ENCODE assay signal across 11 cellular contexts in genomic region chr6:37260063-37260843, GRCh38. TPM values are rescaled to one million over a fixed set of nuclear protein-coding genes. Genes with fewer than 3 reads are reported as not detected.
DNase-seq lines count a peak whose midpoint lies in the region; ATAC-seq, FAIRE-seq and TF ChIP-seq lines count a peak whose summit lies in the region.
"Had no signal": no experiment of that assay in that cellular context is flagged by ENCODE, and none has a peak within 500 bp of the region (broad histone marks: within the 10 kb centered on the region; RNA-seq: fewer than 3 reads in every experiment).

No MANE protein-coding gene starts in this region.

- peaks cover 0 to 5% (median 2%) of the 10 kb centered on the region in 3 donors for H3K27me3 Mint-ChIP-seq in immature natural killer cell (ENCODE audit: low read depth in 3 of 3)
- peaks cover 10% of the 10 kb centered on the region for H3K27me3 Mint-ChIP-seq in neural progenitor cell (ENCODE audit: insufficient read depth, low read depth)

- peaks cover 0 to 2% (median 0%) of the 10 kb centered on the region in 6 donors for H3K9me3 Mint-ChIP-seq in immature natural killer cell
- no peaks in the 10 kb centered on the region for H3K9me3 Mint-ChIP-seq in neural progenitor cell

- H3K9ac ChIP-seq in BLaER1 treated with 17β-estradiol and CSF1 and Interleukin-3, amounts not matched to agents 10 nM and 100 nM = peak overlapping the region in 1 of 11 experiments; percentile 96; a peak in 2 of 22 replicates
- no peak overlapping the region for H3K9ac ChIP-seq in SU-DHL-6 (ENCODE audit: low read length)
- H3K9ac ChIP-seq in neural progenitor cell = no peak overlapping the region

- no peaks in the 10 kb centered on the region for H3K9me2 ChIP-seq in SU-DHL-6 (replicated peaks; ENCODE audit: insufficient read depth, low read length)

- H4K20me1 ChIP-seq in BLaER1 treated with 17β-estradiol and CSF1 and Interleukin-3, amounts not matched to agents 10 nM and 100 nM = peaks cover 0 to 28% (median 0%) of the 10 kb centered on the region in 11 experiments; a peak in 7 of 22 replicates
- 0 out of 2 replicates have a peak, but pooled peaks cover 4% of the 10 kb centered on the region for H4K20me1 ChIP-seq in SU-DHL-6 (ENCODE audit: low read depth, low read length)
- peaks cover 21% of the 10 kb centered on the region for H4K20me1 ChIP-seq in neural progenitor cell (ENCODE audit: low read depth)

- H3K27ac ChIP-seq in BLaER1 treated with 17β-estradiol and CSF1 and Interleukin-3, amounts not matched to agents 10 nM and 100 nM = peak overlapping the region in 6 of 11 experiments; percentile 84 to 95 (median 93); a peak in 4 of 22 replicates
- no peak overlapping the region for H3K27ac ChIP-seq in SU-DHL-6 (ENCODE audit: low read depth, low read length)
- no peak overlapping the region for H3K27ac ChIP-seq in neural progenitor cell
- H3K27ac ChIP-seq: WERI-Rb-1 had no signal

- ATAC-seq in GM18858 (IDR thresholded peaks at IDR 0.05; ENCODE audit: unreplicated experiment) = no peak
- ATAC-seq: foreskin keratinocyte had no signal

- H3K4me3 ChIP-seq in BLaER1 treated with 17β-estradiol and CSF1 and Interleukin-3, amounts not matched to agents 10 nM and 100 nM = no peak overlapping the region; a peak in 1 of 20 replicates
- H3K4me3 ChIP-seq in SU-DHL-6 (ENCODE audit: insufficient read depth, low read length, poor library complexity, severe bottlenecking) (no peak overlapping the region), neural progenitor cell (no peak overlapping the region)
- H3K4me3 ChIP-seq: skin epidermis had no signal

- H2AFZ ChIP-seq in SU-DHL-6 (ENCODE audit: low read depth, low read length, severe bottlenecking) (no peak overlapping the region), neural progenitor cell (replicated peaks) (no peak overlapping the region)

- DNase-seq in GM12891 (ENCODE audit: insufficient read length, low spot score) (no peak), immature natural killer cell (no peak), neural progenitor cell (ENCODE audit: low spot score) (no peak), DMS79 treated with DMSO at 0.1 percent for 48 hours (lab: John Stamatoyannopoulos, UW) (no peak), NCI-H510A (lab: John Stamatoyannopoulos, UW) (no peak)
- DNase-seq: foreskin keratinocyte, WERI-Rb-1 had no signal

- FAIRE-seq in GM12891 (lab: Jason Lieb, UNC) = peak; percentile 64

- H3F3A ChIP-seq in SU-DHL-6 (ENCODE audit: insufficient read depth) (peaks cover 14% of the 10 kb centered on the region; the same call in 1 of the 2 replicates), neural progenitor cell (ENCODE audit: low read depth) (peaks cover 10% of the 10 kb centered on the region)

- H3K79me2 ChIP-seq in SU-DHL-6 (ENCODE audit: insufficient read depth, low read length) (0 out of 2 replicates have a peak, but pooled peaks cover 9% of the 10 kb centered on the region), neural progenitor cell (ENCODE audit: low read depth) (peaks cover 69% of the 10 kb centered on the region)

- peak overlapping the region in 5 of 6 donors; percentile 37 to 92 (median 78) for H3K27ac Mint-ChIP-seq in immature natural killer cell
- H3K27ac Mint-ChIP-seq in neural progenitor cell = no peak overlapping the region

- no peak; the same call in 1 of the 2 replicates for TF ChIP-seq POLR2A in GM12891 (IDR thresholded peaks at IDR 0.05; ENCODE audit: low read depth, low read length)

- H3K4me1 ChIP-seq in BLaER1 treated with 17β-estradiol and CSF1 and Interleukin-3, amounts not matched to agents 10 nM and 100 nM = peaks cover 26 to 44% (median 30%) of the 10 kb centered on the region in 10 experiments
- H3K4me1 ChIP-seq in neural progenitor cell = no peaks in the 10 kb centered on the region

- H3K4me1 Mint-ChIP-seq in immature natural killer cell = peaks cover 42 to 63% of the 10 kb centered on the region in 2 donors
- peaks cover 14% of the 10 kb centered on the region for H3K4me1 Mint-ChIP-seq in neural progenitor cell

- TF ChIP-seq CTCF in SU-DHL-6 (IDR thresholded peaks at IDR 0.05; ENCODE audit: insufficient read depth, low read length, poor library complexity, severe bottlenecking) (no peak), neural progenitor cell (IDR thresholded peaks at IDR 0.05) (no peak)

- H3K36me3 ChIP-seq in BLaER1 treated with 17β-estradiol and CSF1 and Interleukin-3, amounts not matched to agents 10 nM and 100 nM = peaks cover 0 to 9% (median 0%) of the 10 kb centered on the region in 11 experiments; a peak in 4 of 22 replicates
- no peaks in the 10 kb centered on the region for H3K36me3 ChIP-seq in SU-DHL-6 (ENCODE audit: low read length)
- no peaks in the 10 kb centered on the region for H3K36me3 ChIP-seq in neural progenitor cell

- H3K4me3 Mint-ChIP-seq in immature natural killer cell (peak overlapping the region in 2 of 5 donors; percentile 73 to 89), neural progenitor cell (no peak overlapping the region)

- no peaks in the 10 kb centered on the region for H3K27me3 ChIP-seq in BLaER1 treated with 17β-estradiol and CSF1 and Interleukin-3, amounts not matched to agents 10 nM and 100 nM
- H3K27me3 ChIP-seq in SU-DHL-6 (ENCODE audit: low read length) (no peaks in the 10 kb centered on the region), neural progenitor cell (peaks cover 4% of the 10 kb centered on the region)
- H3K27me3 ChIP-seq: foreskin keratinocyte had no signal

- H3K9me3 ChIP-seq in BLaER1 treated with 17β-estradiol and CSF1 and Interleukin-3, amounts not matched to agents 10 nM and 100 nM (replicated peaks in 1 of 11) = no peaks in the 10 kb centered on the region
- no peaks in the 10 kb centered on the region for H3K9me3 ChIP-seq in SU-DHL-6 (ENCODE audit: insufficient read depth, low read length)
- H3K9me3 ChIP-seq in neural progenitor cell (ENCODE audit: low read depth) = no peaks in the 10 kb centered on the region

- H3K4me2 ChIP-seq in BLaER1 treated with 17β-estradiol and CSF1 and Interleukin-3, amounts not matched to agents 10 nM and 100 nM = peak overlapping the region; percentile 81 to 96 (median 90); a peak in 18 of 22 replicates
- H3K4me2 ChIP-seq in SU-DHL-6 (ENCODE audit: low read depth, low read length, poor library complexity, severe bottlenecking) (peak overlapping the region; percentile 68), neural progenitor cell (no peak overlapping the region)

- H3K36me3 Mint-ChIP-seq in immature natural killer cell = no peaks in the 10 kb centered on the region
- H3K36me3 Mint-ChIP-seq in neural progenitor cell = no peaks in the 10 kb centered on the region

TF ChIP-seq in GM12891, 5 proteins besides CTCF, POLR2A, EP300 and RAD21:
- TF ChIP-seq POU2F2 (IDR thresholded peaks at IDR 0.05; ENCODE audit: low read depth, low read length) (no peak), TAF1 (IDR thresholded peaks at IDR 0.05; ENCODE audit: low read depth, low read length) (peak; percentile 56; the same call in 1 of the 2 replicates), POLR2AphosphoS5 (IDR thresholded peaks at IDR 0.05; ENCODE audit: low read depth, low read length) (no peak), SPI1 (IDR thresholded peaks at IDR 0.05; ENCODE audit: low read depth, low read length) (peak; percentile 25; the same call in 1 of the 2 replicates)

RNA-seq across cellular contexts. Expression of gene TMEM217, which starts 2.3 kb away (rescaled TPM):
- 1.5 TPM for polyA plus RNA-seq in GM12891 (2012; ENCODE audit: low read depth, missing spikeins)
- under 1 TPM in 2 of 3 donors, not detected in 1; 0.23 to 0.32 TPM for polyA plus RNA-seq in immature natural killer cell
- 0.09 TPM in 1 of 2 replicates, not detected in the other for total RNA-seq in neural progenitor cell (ENCODE audit: low replicate concordance)

RNA-seq across cellular contexts. Expression of gene TBC1D22B, which starts 2.7 kb away (rescaled TPM):
- 9.2 TPM for polyA plus RNA-seq in GM12891 (2012; ENCODE audit: low read depth, missing spikeins)
- 1 to 10 TPM; 4.3 to 8.4 (median 7.2) TPM for polyA plus RNA-seq in immature natural killer cell
- 16.2 and 16.5 TPM in 2 replicates for total RNA-seq in neural progenitor cell (ENCODE audit: low replicate concordance)

Comparison
In these comparisons a context has a peak if more than half of its experiments do, and no peak if none do; other contexts are left out.
1. H3K27ac ChIP-seq: peak in BLaER1 treated with 17β-estradiol and CSF1 and Interleukin-3, amounts not matched to agents 10 nM and 100 nM (6 of 11); none in SU-DHL-6 (single experiment) and neural progenitor cell (single experiment).